ENCODE assay signal across 17 cellular contexts in the genomic region with DNA sequence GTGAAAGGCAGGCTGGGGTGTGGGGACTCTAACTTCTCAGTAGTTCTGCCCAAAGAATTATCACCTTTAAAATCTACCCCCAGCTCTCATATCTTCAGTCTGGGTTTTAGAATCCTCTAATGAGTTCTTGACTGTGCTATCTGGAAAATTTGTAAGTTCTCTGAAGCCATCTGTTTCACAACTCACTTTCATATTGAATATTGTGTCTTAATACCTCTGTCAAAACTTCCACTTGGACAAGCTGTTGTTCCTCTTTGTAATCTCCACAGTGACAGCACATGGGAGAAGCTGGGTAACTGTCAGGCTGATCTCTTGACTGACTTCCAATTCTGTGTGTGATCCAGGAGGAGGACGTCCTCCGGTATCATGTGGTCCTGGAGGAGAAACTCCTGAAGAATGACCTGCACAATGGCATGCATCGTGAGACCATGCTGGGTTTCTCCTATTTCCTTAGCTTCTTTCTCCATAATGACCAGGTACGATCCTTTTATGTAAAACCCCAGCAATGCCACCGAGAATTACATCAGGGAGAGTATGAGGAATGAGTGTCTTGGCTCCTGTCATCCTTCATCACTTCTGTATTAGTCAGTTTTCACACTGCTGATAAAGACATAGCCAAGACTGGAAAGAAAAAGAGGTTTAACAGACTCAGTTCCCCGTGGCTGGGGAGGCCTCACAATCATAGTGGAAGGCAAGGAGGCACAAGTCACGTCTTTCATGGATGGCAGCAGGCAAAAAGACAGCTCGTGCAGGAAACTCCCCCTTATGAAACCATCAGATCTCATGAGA.
DNase-seq lines count a peak whose midpoint lies in the region; ATAC-seq, FAIRE-seq and TF ChIP-seq lines count a peak whose summit lies in the region.
"Had no signal": no experiment of that assay in that cellular context is flagged by ENCODE, and none has a peak within 500 bp of the region (broad histone marks: within the 10 kb centered on the region; RNA-seq: fewer than 3 reads in every experiment).

No MANE protein-coding gene starts in this region.

- H3K4me3 ChIP-seq in suprapubic skin = no peak overlapping the region
- H3K4me3 ChIP-seq in GM23338 = no peak overlapping the region
- H3K4me3 ChIP-seq: cardiac muscle cell had no signal

- H3K4me1 ChIP-seq in suprapubic skin = no peaks in the 10 kb centered on the region
- no peaks in the 10 kb centered on the region for H3K4me1 ChIP-seq in GM23338 (ENCODE audit: insufficient read depth)

- TF ChIP-seq CTCF in suprapubic skin (IDR thresholded peaks at IDR 0.05) (no peak), GM23338 (conservative IDR thresholded peaks at IDR 0.05; ENCODE audit: low read depth in 2 of 2) (no peak), GM20000 (IDR thresholded peaks at IDR 0.05; ENCODE audit: extremely low read depth, missing control alignments) (no peak)

- no peaks in the 10 kb centered on the region for H3K9me2 ChIP-seq in GM23338 (ENCODE audit: insufficient read depth)

- H3K27me3 ChIP-seq in suprapubic skin = no peaks in the 10 kb centered on the region
- no peaks in the 10 kb centered on the region for H3K27me3 ChIP-seq in GM23338 (ENCODE audit: insufficient read depth)

- TF ChIP-seq EP300 in suprapubic skin (IDR thresholded peaks at IDR 0.05) = no peak

- no peaks in the 10 kb centered on the region for H3K36me3 Mint-ChIP-seq in GM23338 (ENCODE audit: low read depth)
- H3K36me3 Mint-ChIP-seq: activated naive CD4-positive, alpha-beta T cell treated with anti-CD3 and anti-CD28 coated beads, Interleukin-2, amount 50 U/mL, for 72 hours; natural killer cell had no signal

- peak; percentile 38 to 48 for DNase-seq in AML-193 (lab: John Stamatoyannopoulos, UW)
- DNase-seq in GM18507 (ENCODE audit: extremely low spot score, insufficient read length, low read depth) = no peak
- peak; percentile 6 for DNase-seq in SKM-1 (lab: John Stamatoyannopoulos, UW; ENCODE audit: unreplicated experiment)
- DNase-seq in left lobe of liver (ENCODE audit: low spot score) = no peak
- no peak for DNase-seq in suprapubic skin (ENCODE audit: low spot score in 2 of 2)
- DNase-seq in NCI-H1930 (lab: John Stamatoyannopoulos, UW) = no peak
- DNase-seq in GM23338 (ENCODE audit: low spot score) = no peak
- no peak for DNase-seq in GM20000 (ENCODE audit: low spot score)
- DNase-seq: Calu3; effector memory CD8-positive, alpha-beta T cell; GOT3; natural killer cell; NCI-H1417; trophoblast cell had no signal

- peak; percentile 33 for FAIRE-seq in GM18507 (lab: Jason Lieb, UNC)

- TF ChIP-seq POLR2A in suprapubic skin (IDR thresholded peaks at IDR 0.05) = no peak

- no peak overlapping the region for H2AFZ ChIP-seq in GM23338

- H3K27ac Mint-ChIP-seq in GM23338 = no peak overlapping the region
- H3K27ac Mint-ChIP-seq: effector memory CD8-positive, alpha-beta T cell; natural killer cell had no signal

- H3K4me3 Mint-ChIP-seq in GM23338 = no peak overlapping the region
- H3K4me3 Mint-ChIP-seq: effector memory CD8-positive, alpha-beta T cell; natural killer cell had no signal

- no peaks in the 10 kb centered on the region for H3K79me2 ChIP-seq in GM23338 (replicated peaks; ENCODE audit: insufficient read depth)

- H4K20me1 ChIP-seq in GM23338 (replicated peaks; ENCODE audit: insufficient read depth) = no peaks in the 10 kb centered on the region

- H3K27ac ChIP-seq in suprapubic skin = no peak overlapping the region
- no peak overlapping the region for H3K27ac ChIP-seq in GM23338 (ENCODE audit: low read depth)
- H3K27ac ChIP-seq: cardiac muscle cell, VCaP had no signal

- H3K4me1 Mint-ChIP-seq in GM23338 = no peaks in the 10 kb centered on the region
- H3K4me1 Mint-ChIP-seq: natural killer cell had no signal

- H3K9me3 ChIP-seq in suprapubic skin = no peaks in the 10 kb centered on the region

- H3K4me2 ChIP-seq in GM23338 = no peak overlapping the region

- H3K9me3 Mint-ChIP-seq in GM23338 = no peaks in the 10 kb centered on the region
- H3K9me3 Mint-ChIP-seq: activated naive CD4-positive, alpha-beta T cell treated with anti-CD3 and anti-CD28 coated beads, Interleukin-2, amount 50 U/mL, for 72 hours; effector memory CD8-positive, alpha-beta T cell; natural killer cell had no signal

- 81% methylated on average over 8 of the region's 8 CpGs for WGBS in suprapubic skin

- ATAC-seq in left lobe of liver (peak; percentile 24), GM23338 (no peak)
- ATAC-seq: effector memory CD8-positive, alpha-beta T cell; natural killer cell had no signal

- no peaks in the 10 kb centered on the region for H3K27me3 Mint-ChIP-seq in GM23338 (ENCODE audit: insufficient read depth, low read depth, poor library complexity)

- no peaks in the 10 kb centered on the region for H3K36me3 ChIP-seq in suprapubic skin
- H3K36me3 ChIP-seq in GM23338 (ENCODE audit: insufficient read depth) = no peaks in the 10 kb centered on the region
- H3K36me3 ChIP-seq: cardiac muscle cell had no signal

- H3F3A ChIP-seq in GM23338 (replicated peaks; ENCODE audit: low read depth) = no peaks in the 10 kb centered on the region

TF ChIP-seq in GM23338, 12 proteins besides CTCF, POLR2A, EP300 and RAD21 (continues in another document):
- TF ChIP-seq, protein P1, sequence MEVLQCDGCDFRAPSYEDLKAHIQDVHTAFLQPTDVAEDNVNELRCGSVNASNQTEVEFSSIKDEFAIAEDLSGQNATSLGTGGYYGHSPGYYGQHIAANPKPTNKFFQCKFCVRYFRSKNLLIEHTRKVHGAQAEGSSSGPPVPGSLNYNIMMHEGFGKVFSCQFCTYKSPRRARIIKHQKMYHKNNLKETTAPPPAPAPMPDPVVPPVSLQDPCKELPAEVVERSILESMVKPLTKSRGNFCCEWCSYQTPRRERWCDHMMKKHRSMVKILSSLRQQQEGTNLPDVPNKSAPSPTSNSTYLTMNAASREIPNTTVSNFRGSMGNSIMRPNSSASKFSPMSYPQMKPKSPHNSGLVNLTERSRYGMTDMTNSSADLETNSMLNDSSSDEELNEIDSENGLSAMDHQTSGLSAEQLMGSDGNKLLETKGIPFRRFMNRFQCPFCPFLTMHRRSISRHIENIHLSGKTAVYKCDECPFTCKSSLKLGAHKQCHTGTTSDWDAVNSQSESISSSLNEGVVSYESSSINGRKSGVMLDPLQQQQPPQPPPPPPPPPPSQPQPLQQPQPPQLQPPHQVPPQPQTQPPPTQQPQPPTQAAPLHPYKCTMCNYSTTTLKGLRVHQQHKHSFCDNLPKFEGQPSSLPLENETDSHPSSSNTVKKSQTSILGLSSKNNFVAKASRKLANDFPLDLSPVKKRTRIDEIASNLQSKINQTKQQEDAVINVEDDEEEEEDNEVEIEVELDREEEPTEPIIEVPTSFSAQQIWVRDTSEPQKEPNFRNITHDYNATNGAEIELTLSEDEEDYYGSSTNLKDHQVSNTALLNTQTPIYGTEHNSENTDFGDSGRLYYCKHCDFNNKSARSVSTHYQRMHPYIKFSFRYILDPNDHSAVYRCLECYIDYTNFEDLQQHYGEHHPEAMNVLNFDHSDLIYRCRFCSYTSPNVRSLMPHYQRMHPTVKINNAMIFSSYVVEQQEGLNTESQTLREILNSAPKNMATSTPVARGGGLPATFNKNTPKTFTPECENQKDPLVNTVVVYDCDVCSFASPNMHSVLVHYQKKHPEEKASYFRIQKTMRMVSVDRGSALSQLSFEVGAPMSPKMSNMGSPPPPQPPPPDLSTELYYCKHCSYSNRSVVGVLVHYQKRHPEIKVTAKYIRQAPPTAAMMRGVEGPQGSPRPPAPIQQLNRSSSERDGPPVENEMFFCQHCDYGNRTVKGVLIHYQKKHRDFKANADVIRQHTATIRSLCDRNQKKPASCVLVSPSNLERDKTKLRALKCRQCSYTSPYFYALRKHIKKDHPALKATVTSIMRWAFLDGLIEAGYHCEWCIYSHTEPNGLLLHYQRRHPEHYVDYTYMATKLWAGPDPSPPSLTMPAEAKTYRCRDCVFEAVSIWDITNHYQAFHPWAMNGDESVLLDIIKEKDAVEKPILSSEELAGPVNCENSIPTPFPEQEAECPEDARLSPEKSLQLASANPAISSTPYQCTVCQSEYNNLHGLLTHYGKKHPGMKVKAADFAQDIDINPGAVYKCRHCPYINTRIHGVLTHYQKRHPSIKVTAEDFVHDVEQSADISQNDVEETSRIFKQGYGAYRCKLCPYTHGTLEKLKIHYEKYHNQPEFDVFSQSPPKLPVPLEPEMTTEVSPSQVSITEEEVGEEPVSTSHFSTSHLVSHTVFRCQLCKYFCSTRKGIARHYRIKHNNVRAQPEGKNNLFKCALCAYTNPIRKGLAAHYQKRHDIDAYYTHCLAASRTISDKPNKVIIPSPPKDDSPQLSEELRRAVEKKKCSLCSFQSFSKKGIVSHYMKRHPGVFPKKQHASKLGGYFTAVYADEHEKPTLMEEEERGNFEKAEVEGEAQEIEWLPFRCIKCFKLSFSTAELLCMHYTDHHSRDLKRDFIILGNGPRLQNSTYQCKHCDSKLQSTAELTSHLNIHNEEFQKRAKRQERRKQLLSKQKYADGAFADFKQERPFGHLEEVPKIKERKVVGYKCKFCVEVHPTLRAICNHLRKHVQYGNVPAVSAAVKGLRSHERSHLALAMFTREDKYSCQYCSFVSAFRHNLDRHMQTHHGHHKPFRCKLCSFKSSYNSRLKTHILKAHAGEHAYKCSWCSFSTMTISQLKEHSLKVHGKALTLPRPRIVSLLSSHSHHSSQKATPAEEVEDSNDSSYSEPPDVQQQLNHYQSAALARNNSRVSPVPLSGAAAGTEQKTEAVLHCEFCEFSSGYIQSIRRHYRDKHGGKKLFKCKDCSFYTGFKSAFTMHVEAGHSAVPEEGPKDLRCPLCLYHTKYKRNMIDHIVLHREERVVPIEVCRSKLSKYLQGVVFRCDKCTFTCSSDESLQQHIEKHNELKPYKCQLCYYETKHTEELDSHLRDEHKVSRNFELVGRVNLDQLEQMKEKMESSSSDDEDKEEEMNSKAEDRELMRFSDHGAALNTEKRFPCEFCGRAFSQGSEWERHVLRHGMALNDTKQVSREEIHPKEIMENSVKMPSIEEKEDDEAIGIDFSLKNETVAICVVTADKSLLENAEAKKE (CRISPR knock-in tag; IDR thresholded peaks at IDR 0.05) = no peak
- TF ChIP-seq, protein P2, sequence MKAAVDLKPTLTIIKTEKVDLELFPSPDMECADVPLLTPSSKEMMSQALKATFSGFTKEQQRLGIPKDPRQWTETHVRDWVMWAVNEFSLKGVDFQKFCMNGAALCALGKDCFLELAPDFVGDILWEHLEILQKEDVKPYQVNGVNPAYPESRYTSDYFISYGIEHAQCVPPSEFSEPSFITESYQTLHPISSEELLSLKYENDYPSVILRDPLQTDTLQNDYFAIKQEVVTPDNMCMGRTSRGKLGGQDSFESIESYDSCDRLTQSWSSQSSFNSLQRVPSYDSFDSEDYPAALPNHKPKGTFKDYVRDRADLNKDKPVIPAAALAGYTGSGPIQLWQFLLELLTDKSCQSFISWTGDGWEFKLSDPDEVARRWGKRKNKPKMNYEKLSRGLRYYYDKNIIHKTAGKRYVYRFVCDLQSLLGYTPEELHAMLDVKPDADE (IDR thresholded peaks at IDR 0.05) = no peak
- TF ChIP-seq ZNF114 (CRISPR knock-in tag; IDR thresholded peaks at IDR 0.05) (no peak), JUNB (IDR thresholded peaks at IDR 0.05; ENCODE audit: unreplicated experiment) (no peak)

Comparison
In these comparisons a context has a peak if more than half of its experiments do, and no peak if none do; other contexts are left out.
1. DNase-seq: peak in AML-193 (2 of 2) and SKM-1 (single experiment); none in GM18507 (single experiment), left lobe of liver (single experiment), suprapubic skin (0 of 2), NCI-H1930 (0 of 2), GM23338 (single experiment) and GM20000 (single experiment).